Comparison of ENCODE assay signal across 11 cellular contexts in genomic region chr17:64449545-64449944, GRCh38. TPM values are rescaled to one million over a fixed set of nuclear protein-coding genes. Genes with fewer than 3 reads are reported as not detected.
DNase-seq lines count a peak whose midpoint lies in the region; ATAC-seq and TF ChIP-seq lines count a peak whose summit lies in the region.
"Had no signal": no experiment of that assay in that cellular context is flagged by ENCODE, and none has a peak within 500 bp of the region (broad histone marks: within the 10 kb centered on the region; RNA-seq: fewer than 3 reads in every experiment).

No MANE protein-coding gene starts in this region.

- H3K23ac ChIP-seq in neuronal stem cell (ENCODE audit: low read depth, low read length, poor library complexity): no peak overlapping the region

- H3K4me1 ChIP-seq in neuronal stem cell (ENCODE audit: control insufficient read depth in 2 of 2, insufficient read depth in 1 of 2, low read depth in 1 of 2, low read length in 2 of 2): no peaks in the 10 kb centered on the region

- no peaks in the 10 kb centered on the region for H3K36me3 ChIP-seq in SU-DHL-6 (ENCODE audit: low read length)
- no peaks in the 10 kb centered on the region for H3K36me3 ChIP-seq in neuronal stem cell (replicated peaks in 1 of 2; ENCODE audit: control insufficient read depth in 2 of 2, insufficient read depth in 2 of 2, low read length in 2 of 2)

- no peaks in the 10 kb centered on the region for H3K9me2 ChIP-seq in SU-DHL-6 (replicated peaks; ENCODE audit: insufficient read depth, low read length)

- H4K91ac ChIP-seq in neuronal stem cell (ENCODE audit: low read depth, low read length, poor library complexity): no peak overlapping the region

- H3K4me3 Mint-ChIP-seq in stimulated activated naive B cell treated with anti-CD40 and anti-IgM and Interleukin-4, amounts not matched to agents 10 μg/mL and 1 μg/mL and 100 μg/mL, for 72 hours: peak overlapping the region in 1 of 2 donors; percentile 60
- no peak overlapping the region for H3K4me3 Mint-ChIP-seq in osteocyte (ENCODE audit: unreplicated experiment)
- H3K4me3 Mint-ChIP-seq: activated naive CD8-positive, alpha-beta T cell treated with anti-CD3 and anti-CD28 coated beads for 36 hours had no signal

- no peak overlapping the region for H2BK120ac ChIP-seq in neuronal stem cell (ENCODE audit: low read depth, low read length)

- H3K79me2 ChIP-seq in SU-DHL-6 (ENCODE audit: insufficient read depth, low read length): no peaks in the 10 kb centered on the region

- no peak overlapping the region for H2BK12ac ChIP-seq in neuronal stem cell (ENCODE audit: low read length)

- TF ChIP-seq CTCF in SU-DHL-6 (IDR thresholded peaks at IDR 0.05; ENCODE audit: insufficient read depth, low read length, poor library complexity, severe bottlenecking) (no peak), fibroblast of villous mesenchyme (IDR thresholded peaks at IDR 0.05; ENCODE audit: insufficient read depth, low read depth, low read length) (no peak), osteocyte (IDR thresholded peaks at IDR 0.05) (no peak)

- peak overlapping the region; percentile 62 for H3K4me2 ChIP-seq in SU-DHL-6 (ENCODE audit: low read depth, low read length, poor library complexity, severe bottlenecking)
- no peak overlapping the region for H3K4me2 ChIP-seq in neuronal stem cell (ENCODE audit: insufficient read depth, low read length, poor library complexity, severe bottlenecking)

- no peak overlapping the region for H3K18ac ChIP-seq in neuronal stem cell (ENCODE audit: low read length)

- no peak overlapping the region for H2BK15ac ChIP-seq in neuronal stem cell (ENCODE audit: low read length)

- ATAC-seq in stimulated activated naive B cell treated with anti-CD40 and anti-IgM and Interleukin-4, amounts not matched to agents 10 μg/mL and 1 μg/mL and 100 μg/mL, for 72 hours (replicated peaks): no peak

- H3K4me3 ChIP-seq in SU-DHL-6 (ENCODE audit: insufficient read depth, low read length, poor library complexity, severe bottlenecking) (peak overlapping the region; percentile 42), fibroblast of villous mesenchyme (ENCODE audit: low read depth, low read length) (peak overlapping the region; percentile 4), neuronal stem cell (ENCODE audit: low read length in 2 of 2) (no peak overlapping the region)

- H2BK5ac ChIP-seq in neuronal stem cell (ENCODE audit: low read length): no peak overlapping the region

- H3K27me3 ChIP-seq in SU-DHL-6 (ENCODE audit: low read length) (no peaks in the 10 kb centered on the region), neuronal stem cell (ENCODE audit: control insufficient read depth in 3 of 3, insufficient read depth in 3 of 3, low read depth in 1 of 3, low read length in 3 of 3) (peaks cover 0 to 6% (median 0%) of the 10 kb centered on the region in 3 experiments)

- DNase-seq in Kasumi-1 (lab: John Stamatoyannopoulos, UW) (peak; percentile 37 to 48), fibroblast of villous mesenchyme (ENCODE audit: low read depth) (peak; percentile 43), activated T-cell treated with anti-CD3 and anti-CD28 coated beads for 4 hours (no peak), neuronal stem cell (ENCODE audit: low spot score) (no peak), osteocyte (ENCODE audit: extremely low spot score, unreplicated experiment) (no peak)
- no peak for DNase-seq in stimulated activated naive B cell treated with anti-CD40 and anti-IgM and Interleukin-4, amounts not matched to agents 10 μg/mL and 1 μg/mL and 100 μg/mL, for 72 hours
- no peak for DNase-seq in activated naive CD4-positive, alpha-beta T cell treated with Interleukin-2 at 50 U/mL for 16 hours
- DNase-seq: activated CD4-positive, CD25-positive, alpha-beta regulatory T cell treated with anti-CD3 and anti-CD28 coated beads, Interleukin-2, amount 50 U/mL, for 72 hours; activated naive CD8-positive, alpha-beta T cell treated with anti-CD3 and anti-CD28 coated beads for 36 hours had no signal

- H2AFZ ChIP-seq in SU-DHL-6 (ENCODE audit: low read depth, low read length, severe bottlenecking) (peak overlapping the region; percentile 57), neuronal stem cell (ENCODE audit: low read length) (no peak overlapping the region)

- WGBS in neuronal stem cell (ENCODE audit: extremely low coverage in 2 of 2, insufficient read length in 2 of 2, insufficient replicate concordance in 1 of 2), 2 donors: no CpG with 5 or more reads among the region's 3 CpGs

- no peak overlapping the region for H3K4ac ChIP-seq in neuronal stem cell (ENCODE audit: low read length)

- no peaks in the 10 kb centered on the region for H3K9me3 ChIP-seq in SU-DHL-6 (ENCODE audit: insufficient read depth, low read length)
- H3K9me3 ChIP-seq in neuronal stem cell (replicated peaks in 1 of 2; ENCODE audit: control insufficient read depth in 2 of 2, insufficient read depth in 1 of 2, low read depth in 1 of 2, low read length in 2 of 2): no peaks in the 10 kb centered on the region

- H3K9ac ChIP-seq in SU-DHL-6 (ENCODE audit: low read length): peak overlapping the region; percentile 24; the same call in 1 of the 2 replicates
- H3K9ac ChIP-seq in neuronal stem cell (ENCODE audit: low read depth, low read length, poor library complexity): no peak overlapping the region

- no peaks in the 10 kb centered on the region for H3K9me3 Mint-ChIP-seq in stimulated activated naive B cell treated with anti-CD40 and anti-IgM and Interleukin-4, amounts not matched to agents 10 μg/mL and 1 μg/mL and 100 μg/mL, for 72 hours
- H3K9me3 Mint-ChIP-seq in osteocyte (ENCODE audit: unreplicated experiment): no peaks in the 10 kb centered on the region
- H3K9me3 Mint-ChIP-seq: activated naive CD8-positive, alpha-beta T cell treated with anti-CD3 and anti-CD28 coated beads for 36 hours had no signal

- H3K27ac Mint-ChIP-seq in stimulated activated naive B cell treated with anti-CD40 and anti-IgM and Interleukin-4, amounts not matched to agents 10 μg/mL and 1 μg/mL and 100 μg/mL, for 72 hours: peak overlapping the region; percentile 92
- H3K27ac Mint-ChIP-seq in osteocyte (ENCODE audit: unreplicated experiment): no peak overlapping the region

- no peak overlapping the region for H2AK5ac ChIP-seq in neuronal stem cell (ENCODE audit: low read depth, low read length)

- no peaks in the 10 kb centered on the region for H3K79me1 ChIP-seq in neuronal stem cell (ENCODE audit: low read depth, low read length)

- peaks cover 0 to 2% of the 10 kb centered on the region in 2 donors for H3K36me3 Mint-ChIP-seq in stimulated activated naive B cell treated with anti-CD40 and anti-IgM and Interleukin-4, amounts not matched to agents 10 μg/mL and 1 μg/mL and 100 μg/mL, for 72 hours
- H3K36me3 Mint-ChIP-seq in osteocyte (ENCODE audit: unreplicated experiment): no peaks in the 10 kb centered on the region
- H3K36me3 Mint-ChIP-seq: activated naive CD8-positive, alpha-beta T cell treated with anti-CD3 and anti-CD28 coated beads for 36 hours had no signal

- H3F3A ChIP-seq in SU-DHL-6 (ENCODE audit: insufficient read depth): 0 out of 2 replicates have a peak, but pooled peaks cover 3% of the 10 kb centered on the region

- peaks cover 13 to 37% of the 10 kb centered on the region in 2 donors for H3K4me1 Mint-ChIP-seq in stimulated activated naive B cell treated with anti-CD40 and anti-IgM and Interleukin-4, amounts not matched to agents 10 μg/mL and 1 μg/mL and 100 μg/mL, for 72 hours
- H3K4me1 Mint-ChIP-seq in osteocyte (ENCODE audit: unreplicated experiment): peaks cover 3% of the 10 kb centered on the region

- H3K27me3 Mint-ChIP-seq in stimulated activated naive B cell treated with anti-CD40 and anti-IgM and Interleukin-4, amounts not matched to agents 10 μg/mL and 1 μg/mL and 100 μg/mL, for 72 hours: no peaks in the 10 kb centered on the region
- peaks cover 5% of the 10 kb centered on the region for H3K27me3 Mint-ChIP-seq in osteocyte (ENCODE audit: unreplicated experiment)
- H3K27me3 Mint-ChIP-seq: activated naive CD8-positive, alpha-beta T cell treated with anti-CD3 and anti-CD28 coated beads for 36 hours had no signal

- H3K27ac ChIP-seq in SU-DHL-6 (ENCODE audit: low read depth, low read length) (peak overlapping the region; percentile 27; the same call in 1 of the 2 replicates), neuronal stem cell (replicated peaks; ENCODE audit: low read length) (no peak overlapping the region)

- H4K8ac ChIP-seq in neuronal stem cell (ENCODE audit: low read depth, low read length): no peak overlapping the region

- no peaks in the 10 kb centered on the region for H4K20me1 ChIP-seq in SU-DHL-6 (ENCODE audit: low read depth, low read length)

- no peak overlapping the region for H3K14ac ChIP-seq in neuronal stem cell (ENCODE audit: low read length)

RNA-seq across cellular contexts. Expression of gene MILR1, which starts 0.6 kb away (rescaled TPM):
- 2.6 and 3.9 TPM in 2 replicates for total RNA-seq in fibroblast of villous mesenchyme
- not detected for polyA plus RNA-seq in neuronal stem cell (2013, experiment 1 of 2)
- not detected for polyA plus RNA-seq in neuronal stem cell (2013, experiment 2 of 2)
- total RNA-seq in osteocyte: not detected in 2 replicates
- total RNA-seq: kidney epithelial cell had no signal

RNA-seq across cellular contexts. Expression of gene POLG2, which starts 47.3 kb away (rescaled TPM):
- total RNA-seq in fibroblast of villous mesenchyme (8.4 and 12.5 TPM in 2 replicates), osteocyte (16.0 and 18.3 TPM in 2 replicates)
- 16.1 TPM for polyA plus RNA-seq in neuronal stem cell (2013, experiment 1 of 2)
- 16.8 TPM for polyA plus RNA-seq in neuronal stem cell (2013, experiment 2 of 2)

RNA-seq across cellular contexts. Expression of gene DDX5, which starts 56.5 kb away (rescaled TPM):
- total RNA-seq in fibroblast of villous mesenchyme (335 and 361 TPM in 2 replicates), osteocyte (689 and 816 TPM in 2 replicates)
- 616 TPM for polyA plus RNA-seq in neuronal stem cell (2013, experiment 1 of 2)
- 618 TPM for polyA plus RNA-seq in neuronal stem cell (2013, experiment 2 of 2)

RNA-seq across cellular contexts. Expression of gene CEP95, which starts 57.2 kb away (rescaled TPM):
- total RNA-seq in fibroblast of villous mesenchyme (26.3 and 27.1 TPM in 2 replicates), osteocyte (47.8 and 53.5 TPM in 2 replicates)
- polyA plus RNA-seq in neuronal stem cell (2013, experiment 1 of 2): 50.3 TPM
- 51.8 TPM for polyA plus RNA-seq in neuronal stem cell (2013, experiment 2 of 2)

RNA-seq across cellular contexts. Expression of gene PECAM1, which starts 58.9 kb away (rescaled TPM):
- total RNA-seq in fibroblast of villous mesenchyme (under 0.01 TPM in 2 replicates), osteocyte (not detected in 2 replicates)
- 0.03 TPM for polyA plus RNA-seq in neuronal stem cell (2013, experiment 1 of 2)
- polyA plus RNA-seq in neuronal stem cell (2013, experiment 2 of 2): 0.03 TPM

Comparison
In these comparisons a context has a peak if more than half of its experiments do, and no peak if none do; other contexts are left out.
1. DNase-seq: peak in Kasumi-1 (2 of 2) and fibroblast of villous mesenchyme (single experiment); none in stimulated activated naive B cell treated with anti-CD40 and anti-IgM and Interleukin-4, amounts not matched to agents 10 μg/mL and 1 μg/mL and 100 μg/mL, for 72 hours (single experiment), activated T-cell treated with anti-CD3 and anti-CD28 coated beads for 4 hours (single experiment), neuronal stem cell (single experiment), activated naive CD4-positive, alpha-beta T cell treated with Interleukin-2 at 50 U/mL for 16 hours (single experiment) and osteocyte (single experiment).
2. H3K4me3 ChIP-seq: peak in SU-DHL-6 (single experiment) and fibroblast of villous mesenchyme (single experiment); none in neuronal stem cell (0 of 2).